10 cellular contexts compared by ENCODE assay signal in the genomic region with DNA sequence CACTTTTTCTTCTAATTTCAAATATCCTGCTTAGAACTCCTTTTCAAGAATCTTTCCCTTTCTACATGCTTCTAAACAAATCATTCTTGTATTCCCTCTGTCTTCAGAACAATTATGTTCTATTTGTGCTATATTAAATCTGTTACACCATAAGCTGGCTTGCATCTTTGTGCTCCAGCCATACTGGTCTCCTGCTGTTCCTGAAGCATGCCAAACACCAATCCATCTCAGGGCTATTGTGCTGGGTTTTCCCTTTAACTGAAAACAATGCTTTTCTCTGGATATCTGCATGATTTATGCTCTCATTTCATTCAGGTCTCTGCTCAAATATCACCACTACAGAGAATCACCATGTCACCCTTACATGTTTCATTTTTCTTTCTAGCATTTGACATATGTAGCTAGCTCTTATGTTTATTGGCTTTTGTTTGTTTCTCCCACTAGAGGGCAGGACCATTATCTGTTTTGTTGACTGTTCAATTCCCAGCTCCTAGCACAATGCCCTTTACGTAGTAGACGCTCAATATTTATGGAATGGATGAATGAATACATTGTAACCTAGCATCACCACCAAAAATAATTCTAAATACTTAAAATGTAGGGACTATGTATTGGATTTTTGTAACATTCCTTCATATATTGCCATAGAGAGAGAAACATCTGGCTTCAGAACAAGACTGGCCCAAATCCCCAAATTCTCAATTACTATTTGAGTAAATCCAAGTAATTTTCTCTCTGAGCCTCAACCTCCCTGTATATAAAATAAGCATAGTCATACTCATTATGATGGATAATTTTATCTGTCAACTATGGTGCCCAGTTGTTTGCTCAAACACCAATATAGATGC.
DNase-seq lines count a peak whose midpoint lies in the region; ATAC-seq and TF ChIP-seq lines count a peak whose summit lies in the region.
"Had no signal": no experiment of that assay in that cellular context is flagged by ENCODE, and none has a peak within 500 bp of the region (broad histone marks: within the 10 kb centered on the region; RNA-seq: fewer than 3 reads in every experiment).

No MANE protein-coding gene starts in this region.

- no peak overlapping the region for H3K9ac ChIP-seq in PC-3 (ENCODE audit: low read length)

- H3K4me1 ChIP-seq in Caco-2 (no peaks in the 10 kb centered on the region), PC-3 (ENCODE audit: insufficient read depth, low read length) (no peaks in the 10 kb centered on the region)

- no TSS peak for BruUV-seq in Caco-2 (replicated peaks; lab: Mats Ljungman, UMichigan)
- BruUV-seq in PC-3 (replicated peaks; lab: Mats Ljungman, UMichigan) = no TSS peak

- DNase-seq in Caco-2 (no peak), PC-3 (peak; percentile 44), foreskin melanocyte (peak; percentile 32), sciatic nerve (ENCODE audit: low spot score) (no peak), coronary artery (ENCODE audit: low spot score) (no peak)
- no peak for DNase-seq in stimulated activated CD4-positive, alpha-beta T cell treated with anti-CD3 and anti-CD28 coated beads, Interleukin-2, amount 100 ng/mL, for 24 hours

- POLR2A ChIA-PET in Caco-2 (lab: Charles Lee) = no interaction called here
- POLR2A ChIA-PET in PC-3 (lab: Charles Lee; ENCODE audit: unreplicated experiment) = interaction anchor here (0.6 kb wide), 1 partner anchor 121 kb away, joined by 4 read pairs; no protein-coding TSS in a partner anchor

- H3K36me3 ChIP-seq in Caco-2 (ENCODE audit: control insufficient read depth, insufficient read depth, low read length) (no peaks in the 10 kb centered on the region), PC-3 (ENCODE audit: low read depth, low read length) (no peaks in the 10 kb centered on the region)

- no peak overlapping the region for H3K27ac Mint-ChIP-seq in Caco-2 (ENCODE audit: unreplicated experiment)
- H3K27ac Mint-ChIP-seq: T-helper 1 cell treated with Interleukin-12 subunit alpha and Interleukin-12 subunit beta and Interleukin-4 antibody, amounts not matched to agents 30 μg/mL and 1 μg/mL, for 36 hours had no signal

- no peaks in the 10 kb centered on the region for H3K9me3 Mint-ChIP-seq in Caco-2 (ENCODE audit: unreplicated experiment)

- H3K9me2 ChIP-seq in PC-3 (replicated peaks; ENCODE audit: low read length) = no peaks in the 10 kb centered on the region

- H3K36me3 Mint-ChIP-seq in Caco-2 (ENCODE audit: insufficient read depth, unreplicated experiment) = no peaks in the 10 kb centered on the region

- no peaks in the 10 kb centered on the region for H3K4me1 Mint-ChIP-seq in Caco-2 (ENCODE audit: low read depth, unreplicated experiment)

- no peaks in the 10 kb centered on the region for H3K9me3 ChIP-seq in Caco-2
- no peaks in the 10 kb centered on the region for H3K9me3 ChIP-seq in PC-3 (ENCODE audit: low read length)

- TF ChIP-seq CTCF in Caco-2 (IDR thresholded peaks at IDR 0.05; ENCODE audit: insufficient read depth in 1 of 2, low read depth in 1 of 2, low read length in 1 of 2, severe bottlenecking in 1 of 2, unreplicated experiment in 1 of 2) (peak; percentile 19 to 27), PC-3 (conservative IDR thresholded peaks at IDR 0.05; ENCODE audit: low read depth, low read length) (peak; percentile 72), coronary artery (IDR thresholded peaks at IDR 0.05) (no peak)

- H3F3A ChIP-seq in PC-3 (ENCODE audit: low read length, unreplicated experiment) = no peaks in the 10 kb centered on the region

- H3K27me3 ChIP-seq in Caco-2 (replicated peaks; ENCODE audit: control insufficient read depth, insufficient read depth, low read length) = no peaks in the 10 kb centered on the region
- no peaks in the 10 kb centered on the region for H3K27me3 ChIP-seq in PC-3 (ENCODE audit: low read length)

- no peak overlapping the region for H3K4me3 Mint-ChIP-seq in Caco-2 (ENCODE audit: unreplicated experiment)
- H3K4me3 Mint-ChIP-seq: T-helper 1 cell treated with Interleukin-12 subunit alpha and Interleukin-12 subunit beta and Interleukin-4 antibody, amounts not matched to agents 30 μg/mL and 1 μg/mL, for 36 hours had no signal

- no peaks in the 10 kb centered on the region for H3K79me2 ChIP-seq in PC-3 (ENCODE audit: low read length)

- H3K27me3 Mint-ChIP-seq in Caco-2 (ENCODE audit: insufficient read depth, unreplicated experiment) = peaks cover 5% of the 10 kb centered on the region

- CTCF ChIA-PET in Caco-2 (lab: Charles Lee) = no interaction called here
- CTCF ChIA-PET in PC-3 (lab: Charles Lee) = interaction anchor here (0.6 to 1.0 kb wide), 3 partner anchors 163 to 301 kb away, joined by 3 to 5 read pairs (median 3); no protein-coding TSS in a partner anchor

- H4K20me1 ChIP-seq in PC-3 (ENCODE audit: low read length) = no peaks in the 10 kb centered on the region

- intact Hi-C loops in Caco-2 (cut with micrococcal nuclease; ENCODE audit: unreplicated experiment) (loop anchor here (10.0 kb wide), 1 partner anchor 442 kb away; no protein-coding TSS in a partner anchor), PC-3 (cut with micrococcal nuclease) (loop anchor here (2.0 to 10.0 kb wide), 6 partner anchors 170 to 812 kb away; partner anchors contain the start of gene SYT1), sciatic nerve (cut with DNase I) (no loop called here)

- no peak overlapping the region for H3K4me3 ChIP-seq in Caco-2 (ENCODE audit: low read depth, low read length)
- H3K4me3 ChIP-seq in PC-3 (ENCODE audit: low read length) = no peak overlapping the region
- no peak overlapping the region for H3K4me3 ChIP-seq in coronary artery

- peak; percentile 54 for ATAC-seq in HG03432 (IDR thresholded peaks at IDR 0.05; ENCODE audit: unreplicated experiment)
- ATAC-seq in PC-3 = peak; percentile 55
- no peak for ATAC-seq in esophagus mucosa
- no peak for ATAC-seq in sciatic nerve

- H3K4me2 ChIP-seq in PC-3 (ENCODE audit: low read length) = no peak overlapping the region

- no peak overlapping the region for H3K27ac ChIP-seq in PC-3 (ENCODE audit: low read length)
- H3K27ac ChIP-seq in coronary artery = no peak overlapping the region
- H3K27ac ChIP-seq: epithelial cell of prostate had no signal

- no peak overlapping the region for H2AFZ ChIP-seq in PC-3 (ENCODE audit: low read length)

Comparison
In these comparisons a context has a peak if more than half of its experiments do, and no peak if none do; other contexts are left out.
1. DNase-seq: peak in PC-3 (single experiment) and foreskin melanocyte (single experiment); none in Caco-2 (0 of 2), sciatic nerve (single experiment), stimulated activated CD4-positive, alpha-beta T cell treated with anti-CD3 and anti-CD28 coated beads, Interleukin-2, amount 100 ng/mL, for 24 hours (0 of 2) and coronary artery (single experiment).
2. ATAC-seq: peak in HG03432 (single experiment) and PC-3 (single experiment); none in esophagus mucosa (single experiment) and sciatic nerve (single experiment).